Comparison of ENCODE assay signal across 9 cellular contexts in the genomic region with DNA sequence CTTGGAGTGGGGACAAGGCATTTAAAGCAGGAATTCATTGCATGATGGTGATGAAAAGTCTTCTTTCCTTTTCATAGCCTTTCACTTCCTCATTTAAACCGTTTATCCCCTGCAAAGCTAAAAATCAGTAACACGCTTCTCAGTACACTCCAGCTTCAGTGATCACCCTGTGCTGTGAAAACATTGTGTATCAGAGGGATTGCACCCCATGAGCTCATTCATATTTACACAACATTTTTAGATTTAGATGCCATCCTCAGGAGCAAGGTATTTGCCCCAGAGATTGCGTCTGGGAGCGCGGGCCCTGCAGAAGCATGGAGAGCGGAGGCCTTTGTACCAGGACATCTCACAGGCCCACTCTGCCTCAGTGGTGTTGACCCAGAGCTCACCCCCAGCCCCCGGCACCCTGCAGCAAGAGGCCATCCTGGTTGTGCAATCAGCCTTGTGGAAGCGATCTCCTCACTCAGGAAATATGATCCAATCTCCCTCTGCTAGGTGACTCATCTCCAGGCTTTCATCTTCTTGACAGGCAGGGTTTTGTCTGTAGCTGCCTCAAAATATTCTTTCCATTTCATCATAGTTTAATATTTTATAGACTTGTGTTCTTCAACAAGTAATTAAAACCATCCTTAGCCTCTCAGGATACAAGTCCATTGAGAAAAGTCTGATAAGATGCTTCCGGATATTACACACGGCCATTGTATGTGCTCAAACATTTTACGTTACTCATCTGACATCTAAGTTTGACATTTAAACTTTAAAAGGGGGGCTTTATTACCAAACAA. TPM values are rescaled to one million over a fixed set of nuclear protein-coding genes. Genes with fewer than 3 reads are reported as not detected.
DNase-seq lines count a peak whose midpoint lies in the region; ATAC-seq and TF ChIP-seq lines count a peak whose summit lies in the region.
"Had no signal": no experiment of that assay in that cellular context is flagged by ENCODE, and none has a peak within 500 bp of the region (broad histone marks: within the 10 kb centered on the region; RNA-seq: fewer than 3 reads in every experiment).

No MANE protein-coding gene starts in this region.

- no peak for TF ChIP-seq CTCF in psoas muscle (IDR thresholded peaks at IDR 0.05)

- H3K27ac ChIP-seq in esophagus (ENCODE audit: low read depth in 2 of 2, low read length in 1 of 2), result peak overlapping the region; percentile 11 to 54
- H3K27ac ChIP-seq in psoas muscle, result no peak overlapping the region

- intact Hi-C loops in psoas muscle (cut with DNase I), result no loop called here

- H3K36me3 ChIP-seq in esophagus (ENCODE audit: control insufficient read depth in 2 of 2, insufficient read depth in 2 of 2, low read length in 1 of 2), result no peaks in the 10 kb centered on the region
- H3K36me3 ChIP-seq in psoas muscle (ENCODE audit: insufficient read depth in 1 of 2, low read depth in 1 of 2), result no peaks in the 10 kb centered on the region

- WGBS in esophagus, 2 donors, result 61 to 74% methylated on average over 11 of the region's 11 CpGs
- 80 to 81% (median 80%) methylated on average over 11 of the region's 11 CpGs for WGBS in psoas muscle, 3 donors

- H3K36me3 Mint-ChIP-seq in activated T-cell treated with anti-CD3 and anti-CD28 coated beads, Interleukin-2, amount 50 U/mL, for 4 hours (ENCODE audit: insufficient read depth), result no peaks in the 10 kb centered on the region

- H3K27me3 ChIP-seq in esophagus (ENCODE audit: control insufficient read depth in 1 of 2, insufficient read depth in 2 of 2, low read length in 2 of 2), result no peaks in the 10 kb centered on the region
- H3K27me3 ChIP-seq in psoas muscle (ENCODE audit: insufficient read depth in 3 of 3, low read length in 2 of 3), result peaks cover 0 to 3% (median 3%) of the 10 kb centered on the region in 3 donors

- peaks cover 12% of the 10 kb centered on the region for H3K27me3 Mint-ChIP-seq in activated T-cell treated with anti-CD3 and anti-CD28 coated beads, Interleukin-2, amount 50 U/mL, for 4 hours (ENCODE audit: low read depth)

- no peak overlapping the region for H3K4me3 Mint-ChIP-seq in activated T-cell treated with anti-CD3 and anti-CD28 coated beads, Interleukin-2, amount 50 U/mL, for 4 hours

- H3K4me3 ChIP-seq in esophagus (ENCODE audit: low read depth in 1 of 2, low read length in 2 of 2) (no peak overlapping the region), psoas muscle (no peak overlapping the region)

- no peaks in the 10 kb centered on the region for H3K9me3 ChIP-seq in esophagus (ENCODE audit: control insufficient read depth in 2 of 2, insufficient read depth in 1 of 2, low read depth in 1 of 2, low read length in 1 of 2)
- no peaks in the 10 kb centered on the region for H3K9me3 ChIP-seq in psoas muscle

- no peaks in the 10 kb centered on the region for H3K9me3 Mint-ChIP-seq in activated T-cell treated with anti-CD3 and anti-CD28 coated beads, Interleukin-2, amount 50 U/mL, for 4 hours

- peak; percentile 97 for DNase-seq in EH (ENCODE audit: low read depth)
- DNase-seq in NOMO-1 treated with DMSO at 0.1 percent for 48 hours (lab: John Stamatoyannopoulos, UW; ENCODE audit: unreplicated experiment), result peak; percentile 94
- peak; percentile 52 to 68 for DNase-seq in psoas muscle
- no peak for DNase-seq in GF-D8 (lab: John Stamatoyannopoulos, UW)
- no peak for DNase-seq in activated T-cell treated with anti-CD3 and anti-CD28 coated beads, Interleukin-2, amount 50 U/mL, for 4 hours

- H3K4me1 ChIP-seq in esophagus (ENCODE audit: control insufficient read depth in 2 of 2, insufficient read depth in 2 of 2, low read length in 1 of 2) (peaks cover 0 to 2% of the 10 kb centered on the region in 2 donors), psoas muscle (no peaks in the 10 kb centered on the region)

- ATAC-seq in psoas muscle, result peak in 3 of 4 donors; percentile 27 to 57 (median 55)
- no peak for ATAC-seq in GM21723 (IDR thresholded peaks at IDR 0.05; ENCODE audit: unreplicated experiment)
- ATAC-seq in activated T-cell treated with anti-CD3 and anti-CD28 coated beads, Interleukin-2, amount 50 U/mL, for 4 hours, result no peak
- ATAC-seq in HG02981 (IDR thresholded peaks at IDR 0.05; ENCODE audit: unreplicated experiment), result no peak

- H3K4me1 Mint-ChIP-seq in activated T-cell treated with anti-CD3 and anti-CD28 coated beads, Interleukin-2, amount 50 U/mL, for 4 hours (ENCODE audit: low read depth), result no peaks in the 10 kb centered on the region

RNA-seq across cellular contexts. Expression of a gene that starts 38.9 kb away (rescaled TPM):
- polyA plus RNA-seq in esophagus (1 to 10 TPM; 1.6 to 2.5 TPM), psoas muscle (1 to 10 TPM in 1 of 3 donors, under 1 TPM in 2; 0.49 to 1.3 (median 0.62) TPM)
- total RNA-seq in psoas muscle, result 1 to 10 TPM; 1.6 to 9.4 (median 4.0) TPM
- total RNA-seq in activated T-cell treated with anti-CD3 and anti-CD28 coated beads, Interleukin-2, amount 50 U/mL, for 4 hours, result under 1 TPM in 2 of 3 donors, not detected in 1; 0.05 to 0.18 TPM
- total RNA-seq: endothelial cell of umbilical vein had no signal

Comparison
In these comparisons a context has a peak if more than half of its experiments do, and no peak if none do; other contexts are left out.
1. DNase-seq: peak in EH (single experiment), NOMO-1 treated with DMSO at 0.1 percent for 48 hours (single experiment) and psoas muscle (2 of 2); none in GF-D8 (single experiment) and activated T-cell treated with anti-CD3 and anti-CD28 coated beads, Interleukin-2, amount 50 U/mL, for 4 hours (single experiment).
2. ATAC-seq: peak in psoas muscle (3 of 4); none in GM21723 (single experiment), activated T-cell treated with anti-CD3 and anti-CD28 coated beads, Interleukin-2, amount 50 U/mL, for 4 hours (0 of 2) and HG02981 (single experiment).